ENCODE assay signal across 8 cellular contexts in the genomic region with DNA sequence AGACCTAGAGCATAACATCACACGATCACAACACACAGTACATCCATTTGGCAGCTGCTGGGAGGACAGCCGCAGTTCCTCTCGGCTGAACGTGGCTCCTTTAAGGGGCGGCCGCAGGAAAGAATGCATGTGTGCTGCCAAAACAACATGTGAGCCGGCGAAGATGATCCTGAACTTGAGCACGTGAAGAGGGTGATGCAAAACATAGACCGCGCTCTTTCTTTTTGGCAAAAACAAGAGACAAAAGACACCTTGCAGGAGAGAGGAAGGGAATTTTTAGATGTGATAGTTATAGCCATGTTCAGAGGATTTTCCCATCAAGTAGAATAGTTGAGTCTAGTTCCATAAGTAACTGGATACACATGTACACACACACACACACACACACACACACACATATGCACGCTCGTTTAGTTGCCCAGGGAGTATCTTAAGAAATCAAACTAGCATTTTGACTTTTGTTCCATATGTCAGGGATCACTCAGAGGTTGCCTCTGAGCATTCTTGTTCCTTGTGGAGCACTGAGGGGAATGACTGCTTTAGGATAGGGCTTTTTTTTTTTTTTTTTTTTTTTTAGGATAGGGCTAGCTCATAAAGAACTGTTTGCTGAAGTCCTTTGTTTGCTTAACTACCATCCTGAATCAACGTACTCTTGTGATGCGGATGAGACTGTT. TPM values are rescaled to one million over a fixed set of nuclear protein-coding genes. Genes with fewer than 3 reads are reported as not detected.
DNase-seq lines count a peak whose midpoint lies in the region; ATAC-seq and TF ChIP-seq lines count a peak whose summit lies in the region.

No MANE protein-coding gene starts in this region.

- no peak for ATAC-seq in GM21381 (IDR thresholded peaks at IDR 0.05; ENCODE audit: unreplicated experiment)
- no peak for ATAC-seq in GM19328 (IDR thresholded peaks at IDR 0.05; ENCODE audit: unreplicated experiment)

- peak overlapping the region; percentile 29 to 39 (median 34) for H3K4me3 ChIP-seq in fibroblast of lung (replicated peaks in 1 of 4; ENCODE audit: control extremely low read depth in 1 of 4, insufficient read depth in 1 of 4, low read depth in 3 of 4, low read length in 4 of 4)

- H3K36me3 Mint-ChIP-seq in osteocyte (ENCODE audit: unreplicated experiment): no peaks in the 10 kb centered on the region

- H2AFZ ChIP-seq in fibroblast of lung (ENCODE audit: low read length): peak overlapping the region; percentile 82

- no peaks in the 10 kb centered on the region for H3K36me3 ChIP-seq in fibroblast of lung (ENCODE audit: control insufficient read depth, insufficient read depth, low read length)

- H3K4me2 ChIP-seq in fibroblast of lung (ENCODE audit: extremely low read depth, insufficient read depth, low read length): peak overlapping the region; percentile 89

- no peaks in the 10 kb centered on the region for H3K79me2 ChIP-seq in fibroblast of lung (ENCODE audit: control insufficient read depth, insufficient read depth, low read length)

- peaks cover 7% of the 10 kb centered on the region for H3K4me1 Mint-ChIP-seq in osteocyte (ENCODE audit: unreplicated experiment)

- TF ChIP-seq CTCF in fibroblast of lung (conservative IDR thresholded peaks at IDR 0.05 in 1 of 2, IDR thresholded peaks at IDR 0.05 in 1 of 2; ENCODE audit: low read depth in 1 of 2, low read length in 2 of 2) (no peak), osteocyte (IDR thresholded peaks at IDR 0.05) (no peak), GM20000 (IDR thresholded peaks at IDR 0.05; ENCODE audit: extremely low read depth, missing control alignments) (no peak)

- H3K4me3 Mint-ChIP-seq in osteocyte (ENCODE audit: unreplicated experiment): peak overlapping the region; percentile 47

- H3K9me3 ChIP-seq in fibroblast of lung (ENCODE audit: control insufficient read depth, insufficient read depth, low read depth, low read length): no peaks in the 10 kb centered on the region

- H3K27me3 Mint-ChIP-seq in osteocyte (ENCODE audit: unreplicated experiment): peaks cover 4% of the 10 kb centered on the region

- peak overlapping the region; percentile 45 for H3K27ac ChIP-seq in fibroblast of lung (ENCODE audit: insufficient read depth, low read length)

- no peak overlapping the region for H3K27ac Mint-ChIP-seq in osteocyte (ENCODE audit: unreplicated experiment)

- H3K9ac ChIP-seq in fibroblast of lung (ENCODE audit: insufficient read depth, low read length): no peak overlapping the region

- no peaks in the 10 kb centered on the region for H4K20me1 ChIP-seq in fibroblast of lung (ENCODE audit: control insufficient read depth, extremely low read depth, insufficient read depth, low read length)

- no peaks in the 10 kb centered on the region for H3K27me3 ChIP-seq in fibroblast of lung (ENCODE audit: control insufficient read depth, insufficient read depth, low read length)

- DNase-seq in COLO668 (lab: John Stamatoyannopoulos, UW; ENCODE audit: unreplicated experiment) (peak; percentile 14), NCI-H510A (lab: John Stamatoyannopoulos, UW) (peak; percentile 33), fibroblast of lung (ENCODE audit: low read depth in 2 of 2) (peak; percentile 86 to 95), osteocyte (ENCODE audit: extremely low spot score, unreplicated experiment) (no peak), GM20000 (ENCODE audit: low spot score) (no peak)
- no peak for DNase-seq in activated CD4-positive, CD25-positive, alpha-beta regulatory T cell (lab: John Stamatoyannopoulos, UW)

- H3K9me3 Mint-ChIP-seq in osteocyte (ENCODE audit: unreplicated experiment): no peaks in the 10 kb centered on the region

- H3K4me1 ChIP-seq in fibroblast of lung (ENCODE audit: control insufficient read depth, extremely low read depth, insufficient read depth, low read length): peaks cover 7% of the 10 kb centered on the region

RNA-seq across cellular contexts. Expression of a gene that starts 21.7 kb away (rescaled TPM):
- total RNA-seq in fibroblast of lung: 39.8 and 48.7 TPM in 2 replicates
- polyA plus RNA-seq in fibroblast of lung: 46.2 and 46.7 TPM in 2 replicates
- 30.6 and 35.2 TPM in 2 replicates for polyA plus RNA-seq in fibroblast of lung (2012)
- 9.3 and 12.2 TPM in 2 replicates for polyA minus RNA-seq in fibroblast of lung (ENCODE audit: low replicate concordance)
- 53.6 and 55.4 TPM in 2 replicates for total RNA-seq in osteocyte

Comparison
In these comparisons a context has a peak if more than half of its experiments do, and no peak if none do; other contexts are left out.
1. DNase-seq: peak in COLO668 (single experiment), NCI-H510A (single experiment) and fibroblast of lung (2 of 2); none in osteocyte (single experiment), GM20000 (single experiment) and activated CD4-positive, CD25-positive, alpha-beta regulatory T cell (0 of 4).